ENCODE assay signal across 13 cellular contexts in genomic region chr2:8315766-8316165, GRCh38.
A peak's percentile ranks its signal among the peaks of the same experiment; 100 is the strongest.
DNase-seq lines count a peak whose midpoint lies in the region; ATAC-seq and TF ChIP-seq lines count a peak whose summit lies in the region.
"Had no signal": no experiment of that assay in that cellular context is flagged by ENCODE, and none has a peak within 500 bp of the region (broad histone marks: within the 10 kb centered on the region; RNA-seq: fewer than 3 reads in every experiment).

No MANE protein-coding gene starts in this region.

- 79 to 82% methylated on average over 4 of the region's 4 CpGs for WGBS in heart right ventricle, 2 donors

- CTCF ChIA-PET in activated CD8-positive, alpha-beta memory T cell treated with anti-CD3 and anti-CD28 coated beads, Interleukin-2, amount 10 ng/mL, durations not matched to agents 7 days and 5 days (lab: Charles Lee), result interaction anchor here (1.2 to 1.4 kb wide), 4 partner anchors 14 to 229 kb away, joined by 3 read pairs; no protein-coding TSS in a partner anchor

- intact Hi-C loops in left ventricle myocardium superior (cut with micrococcal nuclease) (no loop called here), heart right ventricle (cut with DNase I) (no loop called here)

- peaks cover 8% of the 10 kb centered on the region for H3K9me3 Mint-ChIP-seq in activated CD8-positive, alpha-beta memory T cell treated with anti-CD3 and anti-CD28 coated beads, Interleukin-2, amount 10 ng/mL, durations not matched to agents 7 days and 5 days (ENCODE audit: low read depth)

- H3K4me3 ChIP-seq in heart right ventricle, result no peak overlapping the region

- peaks cover 28% of the 10 kb centered on the region for H3K36me3 Mint-ChIP-seq in activated CD8-positive, alpha-beta memory T cell treated with anti-CD3 and anti-CD28 coated beads, Interleukin-2, amount 10 ng/mL, durations not matched to agents 7 days and 5 days

- H3K36me3 ChIP-seq in heart right ventricle, result no peaks in the 10 kb centered on the region

- peaks cover 10% of the 10 kb centered on the region for H3K27me3 Mint-ChIP-seq in activated CD8-positive, alpha-beta memory T cell treated with anti-CD3 and anti-CD28 coated beads, Interleukin-2, amount 10 ng/mL, durations not matched to agents 7 days and 5 days

- H3K9me3 ChIP-seq in heart right ventricle, result no peaks in the 10 kb centered on the region

- DNase-seq in left ventricle myocardium superior, result no peak
- DNase-seq in heart right ventricle, result no peak
- peak; percentile 40 for DNase-seq in activated CD8-positive, alpha-beta memory T cell treated with anti-CD3 and anti-CD28 coated beads, Interleukin-2, amount 10 ng/mL, durations not matched to agents 7 days and 5 days
- DNase-seq in iPS-NIHi11 (ENCODE audit: low spot score), result peak; percentile 65
- DNase-seq in substantia nigra (lab: John Stamatoyannopoulos, UW), result no peak
- DNase-seq: activated CD4-positive, alpha-beta T cell treated with anti-CD3 and anti-CD28 coated beads for 36 hours; activated effector memory CD4-positive, alpha-beta T cell treated with anti-CD3 and anti-CD28 coated beads, Interleukin-2, amount 50 U/mL, for 16 hours; caudate nucleus; NCI-H1092 treated with DMSO at 0.1 percent for 48 hours; NCI-H526 had no signal

- peak; percentile 26 for ATAC-seq in left ventricle myocardium superior
- no peak for ATAC-seq in heart right ventricle
- no peak for ATAC-seq in activated CD8-positive, alpha-beta memory T cell treated with anti-CD3 and anti-CD28 coated beads, Interleukin-2, amount 10 ng/mL, durations not matched to agents 7 days and 5 days
- no peak for ATAC-seq in HG02884 (IDR thresholded peaks at IDR 0.05; ENCODE audit: unreplicated experiment)
- ATAC-seq in GM18861 (IDR thresholded peaks at IDR 0.05; ENCODE audit: unreplicated experiment), result no peak
- no peak for ATAC-seq in HG02840 (IDR thresholded peaks at IDR 0.05; ENCODE audit: low FRiP score, unreplicated experiment)
- ATAC-seq: activated CD4-positive, alpha-beta T cell treated with anti-CD3 and anti-CD28 coated beads for 36 hours had no signal

- H3K4me3 Mint-ChIP-seq in activated CD8-positive, alpha-beta memory T cell treated with anti-CD3 and anti-CD28 coated beads, Interleukin-2, amount 10 ng/mL, durations not matched to agents 7 days and 5 days, result no peak overlapping the region
- H3K4me3 Mint-ChIP-seq: activated CD4-positive, alpha-beta T cell treated with anti-CD3 and anti-CD28 coated beads for 36 hours had no signal

- no peak overlapping the region for H3K27ac ChIP-seq in heart right ventricle
- H3K27ac ChIP-seq in substantia nigra (ENCODE audit: low read depth, low read length, poor library complexity, severe bottlenecking), result no peak overlapping the region

- H3K27ac Mint-ChIP-seq in activated CD8-positive, alpha-beta memory T cell treated with anti-CD3 and anti-CD28 coated beads, Interleukin-2, amount 10 ng/mL, durations not matched to agents 7 days and 5 days, result peak overlapping the region; percentile 6
- H3K27ac Mint-ChIP-seq: activated CD4-positive, alpha-beta T cell treated with anti-CD3 and anti-CD28 coated beads for 36 hours had no signal

- no peak for TF ChIP-seq CTCF in heart right ventricle (IDR thresholded peaks at IDR 0.05)

- H3K4me1 ChIP-seq in heart right ventricle, result peaks cover 0 to 45% (median 0%) of the 10 kb centered on the region in 9 donors

- H3K4me1 Mint-ChIP-seq in activated CD8-positive, alpha-beta memory T cell treated with anti-CD3 and anti-CD28 coated beads, Interleukin-2, amount 10 ng/mL, durations not matched to agents 7 days and 5 days, result peaks cover 63% of the 10 kb centered on the region

- H3K27me3 ChIP-seq in heart right ventricle, result peaks cover 0 to 3% (median 0%) of the 10 kb centered on the region in 7 donors

Comparison
In these comparisons a context has a peak if more than half of its experiments do, and no peak if none do; other contexts are left out.
1. DNase-seq: peak in activated CD8-positive, alpha-beta memory T cell treated with anti-CD3 and anti-CD28 coated beads, Interleukin-2, amount 10 ng/mL, durations not matched to agents 7 days and 5 days (single experiment) and iPS-NIHi11 (single experiment); none in left ventricle myocardium superior (single experiment), heart right ventricle (0 of 2) and substantia nigra (0 of 49).